Comparison of ENCODE assay signal across 8 cellular contexts in genomic region chr3:154324919-154325318, GRCh38. TPM values are rescaled to one million over a fixed set of nuclear protein-coding genes. Genes with fewer than 3 reads are reported as not detected.
A peak's percentile ranks its signal among the peaks of the same experiment; 100 is the strongest.
DNase-seq lines count a peak whose midpoint lies in the region; ATAC-seq and TF ChIP-seq lines count a peak whose summit lies in the region.

No MANE protein-coding gene starts in this region.

- H3K27me3 Mint-ChIP-seq in endothelial cell (ENCODE audit: unreplicated experiment) (peaks cover 5% of the 10 kb centered on the region), osteocyte (ENCODE audit: unreplicated experiment) (peaks cover 4% of the 10 kb centered on the region)

- in situ Hi-C loops in G401 (cut with HindIII; ENCODE audit: low sequenced_read_pairs) = no loop called here

- H3K4me3 Mint-ChIP-seq in endothelial cell (ENCODE audit: unreplicated experiment) (peak overlapping the region; percentile 93), osteocyte (ENCODE audit: unreplicated experiment) (peak overlapping the region; percentile 91)

- H3K4me1 Mint-ChIP-seq in endothelial cell (ENCODE audit: unreplicated experiment) (peaks cover 17% of the 10 kb centered on the region), osteocyte (ENCODE audit: unreplicated experiment) (peaks cover 24% of the 10 kb centered on the region)

- TF ChIP-seq CTCF in endothelial cell (IDR thresholded peaks at IDR 0.05; ENCODE audit: unreplicated experiment) (no peak), osteocyte (IDR thresholded peaks at IDR 0.05) (no peak)

- H3K9me3 Mint-ChIP-seq in endothelial cell (ENCODE audit: unreplicated experiment) = no peaks in the 10 kb centered on the region
- H3K9me3 Mint-ChIP-seq in osteocyte (ENCODE audit: unreplicated experiment) = no peaks in the 10 kb centered on the region

- H3K27ac Mint-ChIP-seq in endothelial cell (ENCODE audit: unreplicated experiment) (peak overlapping the region; percentile 93), osteocyte (ENCODE audit: unreplicated experiment) (peak overlapping the region; percentile 99)

- ATAC-seq in GM18861 (IDR thresholded peaks at IDR 0.05; ENCODE audit: unreplicated experiment) = no peak
- ATAC-seq in GM18858 (IDR thresholded peaks at IDR 0.05; ENCODE audit: unreplicated experiment) = no peak
- ATAC-seq in HG02840 (IDR thresholded peaks at IDR 0.05; ENCODE audit: low FRiP score, unreplicated experiment) = no peak

- H3K36me3 Mint-ChIP-seq in endothelial cell (ENCODE audit: low read depth, unreplicated experiment) = no peaks in the 10 kb centered on the region
- peaks cover 6% of the 10 kb centered on the region for H3K36me3 Mint-ChIP-seq in osteocyte (ENCODE audit: unreplicated experiment)

- peak; percentile 35 for DNase-seq in G401 (ENCODE audit: low spot score)
- DNase-seq in NCI-H69 (lab: John Stamatoyannopoulos, UW) = peak; percentile 2
- no peak for DNase-seq in endothelial cell (ENCODE audit: low spot score)
- DNase-seq in osteocyte (ENCODE audit: extremely low spot score, unreplicated experiment) = no peak
- no peak for DNase-seq in NCI-H1694 treated with DMSO at 0.1 percent for 48 hours (lab: John Stamatoyannopoulos, UW)

RNA-seq across cellular contexts. Expression of gene DHX36, which starts 0.6 kb away (rescaled TPM):
- 46.2 and 68.8 TPM in 2 replicates for total RNA-seq in G401 (2014; rRNA removed; shearing (Covaris generic))
- total RNA-seq in endothelial cell (ENCODE audit: unreplicated experiment) (53.8 TPM), osteocyte (61.5 and 68.2 TPM in 2 replicates)

Comparison
In these comparisons a context has a peak if more than half of its experiments do, and no peak if none do; other contexts are left out.
1. DNase-seq: peak in G401 (single experiment) and NCI-H69 (single experiment); none in endothelial cell (single experiment), osteocyte (single experiment) and NCI-H1694 treated with DMSO at 0.1 percent for 48 hours (single experiment).